In genomic region chr5:14156611-14157493, GRCh38 we compare ENCODE assay signal across 1 cellular context.
TF ChIP-seq lines count a peak whose summit lies in the region.

No MANE protein-coding gene starts in this region.

TF ChIP-seq in GM23338, 12 proteins besides CTCF, POLR2A, EP300 and RAD21 (continued from another document):
- TF ChIP-seq, protein P1, sequence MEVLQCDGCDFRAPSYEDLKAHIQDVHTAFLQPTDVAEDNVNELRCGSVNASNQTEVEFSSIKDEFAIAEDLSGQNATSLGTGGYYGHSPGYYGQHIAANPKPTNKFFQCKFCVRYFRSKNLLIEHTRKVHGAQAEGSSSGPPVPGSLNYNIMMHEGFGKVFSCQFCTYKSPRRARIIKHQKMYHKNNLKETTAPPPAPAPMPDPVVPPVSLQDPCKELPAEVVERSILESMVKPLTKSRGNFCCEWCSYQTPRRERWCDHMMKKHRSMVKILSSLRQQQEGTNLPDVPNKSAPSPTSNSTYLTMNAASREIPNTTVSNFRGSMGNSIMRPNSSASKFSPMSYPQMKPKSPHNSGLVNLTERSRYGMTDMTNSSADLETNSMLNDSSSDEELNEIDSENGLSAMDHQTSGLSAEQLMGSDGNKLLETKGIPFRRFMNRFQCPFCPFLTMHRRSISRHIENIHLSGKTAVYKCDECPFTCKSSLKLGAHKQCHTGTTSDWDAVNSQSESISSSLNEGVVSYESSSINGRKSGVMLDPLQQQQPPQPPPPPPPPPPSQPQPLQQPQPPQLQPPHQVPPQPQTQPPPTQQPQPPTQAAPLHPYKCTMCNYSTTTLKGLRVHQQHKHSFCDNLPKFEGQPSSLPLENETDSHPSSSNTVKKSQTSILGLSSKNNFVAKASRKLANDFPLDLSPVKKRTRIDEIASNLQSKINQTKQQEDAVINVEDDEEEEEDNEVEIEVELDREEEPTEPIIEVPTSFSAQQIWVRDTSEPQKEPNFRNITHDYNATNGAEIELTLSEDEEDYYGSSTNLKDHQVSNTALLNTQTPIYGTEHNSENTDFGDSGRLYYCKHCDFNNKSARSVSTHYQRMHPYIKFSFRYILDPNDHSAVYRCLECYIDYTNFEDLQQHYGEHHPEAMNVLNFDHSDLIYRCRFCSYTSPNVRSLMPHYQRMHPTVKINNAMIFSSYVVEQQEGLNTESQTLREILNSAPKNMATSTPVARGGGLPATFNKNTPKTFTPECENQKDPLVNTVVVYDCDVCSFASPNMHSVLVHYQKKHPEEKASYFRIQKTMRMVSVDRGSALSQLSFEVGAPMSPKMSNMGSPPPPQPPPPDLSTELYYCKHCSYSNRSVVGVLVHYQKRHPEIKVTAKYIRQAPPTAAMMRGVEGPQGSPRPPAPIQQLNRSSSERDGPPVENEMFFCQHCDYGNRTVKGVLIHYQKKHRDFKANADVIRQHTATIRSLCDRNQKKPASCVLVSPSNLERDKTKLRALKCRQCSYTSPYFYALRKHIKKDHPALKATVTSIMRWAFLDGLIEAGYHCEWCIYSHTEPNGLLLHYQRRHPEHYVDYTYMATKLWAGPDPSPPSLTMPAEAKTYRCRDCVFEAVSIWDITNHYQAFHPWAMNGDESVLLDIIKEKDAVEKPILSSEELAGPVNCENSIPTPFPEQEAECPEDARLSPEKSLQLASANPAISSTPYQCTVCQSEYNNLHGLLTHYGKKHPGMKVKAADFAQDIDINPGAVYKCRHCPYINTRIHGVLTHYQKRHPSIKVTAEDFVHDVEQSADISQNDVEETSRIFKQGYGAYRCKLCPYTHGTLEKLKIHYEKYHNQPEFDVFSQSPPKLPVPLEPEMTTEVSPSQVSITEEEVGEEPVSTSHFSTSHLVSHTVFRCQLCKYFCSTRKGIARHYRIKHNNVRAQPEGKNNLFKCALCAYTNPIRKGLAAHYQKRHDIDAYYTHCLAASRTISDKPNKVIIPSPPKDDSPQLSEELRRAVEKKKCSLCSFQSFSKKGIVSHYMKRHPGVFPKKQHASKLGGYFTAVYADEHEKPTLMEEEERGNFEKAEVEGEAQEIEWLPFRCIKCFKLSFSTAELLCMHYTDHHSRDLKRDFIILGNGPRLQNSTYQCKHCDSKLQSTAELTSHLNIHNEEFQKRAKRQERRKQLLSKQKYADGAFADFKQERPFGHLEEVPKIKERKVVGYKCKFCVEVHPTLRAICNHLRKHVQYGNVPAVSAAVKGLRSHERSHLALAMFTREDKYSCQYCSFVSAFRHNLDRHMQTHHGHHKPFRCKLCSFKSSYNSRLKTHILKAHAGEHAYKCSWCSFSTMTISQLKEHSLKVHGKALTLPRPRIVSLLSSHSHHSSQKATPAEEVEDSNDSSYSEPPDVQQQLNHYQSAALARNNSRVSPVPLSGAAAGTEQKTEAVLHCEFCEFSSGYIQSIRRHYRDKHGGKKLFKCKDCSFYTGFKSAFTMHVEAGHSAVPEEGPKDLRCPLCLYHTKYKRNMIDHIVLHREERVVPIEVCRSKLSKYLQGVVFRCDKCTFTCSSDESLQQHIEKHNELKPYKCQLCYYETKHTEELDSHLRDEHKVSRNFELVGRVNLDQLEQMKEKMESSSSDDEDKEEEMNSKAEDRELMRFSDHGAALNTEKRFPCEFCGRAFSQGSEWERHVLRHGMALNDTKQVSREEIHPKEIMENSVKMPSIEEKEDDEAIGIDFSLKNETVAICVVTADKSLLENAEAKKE (CRISPR knock-in tag; IDR thresholded peaks at IDR 0.05) = no peak
- TF ChIP-seq ETS1 (IDR thresholded peaks at IDR 0.05) (no peak), NANOG (IDR thresholded peaks at IDR 0.05; ENCODE audit: borderline replicate concordance) (no peak), CREB1 (CRISPR knock-in tag; IDR thresholded peaks at IDR 0.05; ENCODE audit: low read depth) (no peak), JUNB (IDR thresholded peaks at IDR 0.05; ENCODE audit: unreplicated experiment) (no peak), ZNF331 (CRISPR knock-in tag; IDR thresholded peaks at IDR 0.05; ENCODE audit: low read depth) (no peak), EZH2 (IDR thresholded peaks at IDR 0.05; ENCODE audit: low read depth, unreplicated experiment) (no peak), STAT1 (IDR thresholded peaks at IDR 0.05; ENCODE audit: unreplicated experiment) (no peak)
- TF ChIP-seq, protein P2, sequence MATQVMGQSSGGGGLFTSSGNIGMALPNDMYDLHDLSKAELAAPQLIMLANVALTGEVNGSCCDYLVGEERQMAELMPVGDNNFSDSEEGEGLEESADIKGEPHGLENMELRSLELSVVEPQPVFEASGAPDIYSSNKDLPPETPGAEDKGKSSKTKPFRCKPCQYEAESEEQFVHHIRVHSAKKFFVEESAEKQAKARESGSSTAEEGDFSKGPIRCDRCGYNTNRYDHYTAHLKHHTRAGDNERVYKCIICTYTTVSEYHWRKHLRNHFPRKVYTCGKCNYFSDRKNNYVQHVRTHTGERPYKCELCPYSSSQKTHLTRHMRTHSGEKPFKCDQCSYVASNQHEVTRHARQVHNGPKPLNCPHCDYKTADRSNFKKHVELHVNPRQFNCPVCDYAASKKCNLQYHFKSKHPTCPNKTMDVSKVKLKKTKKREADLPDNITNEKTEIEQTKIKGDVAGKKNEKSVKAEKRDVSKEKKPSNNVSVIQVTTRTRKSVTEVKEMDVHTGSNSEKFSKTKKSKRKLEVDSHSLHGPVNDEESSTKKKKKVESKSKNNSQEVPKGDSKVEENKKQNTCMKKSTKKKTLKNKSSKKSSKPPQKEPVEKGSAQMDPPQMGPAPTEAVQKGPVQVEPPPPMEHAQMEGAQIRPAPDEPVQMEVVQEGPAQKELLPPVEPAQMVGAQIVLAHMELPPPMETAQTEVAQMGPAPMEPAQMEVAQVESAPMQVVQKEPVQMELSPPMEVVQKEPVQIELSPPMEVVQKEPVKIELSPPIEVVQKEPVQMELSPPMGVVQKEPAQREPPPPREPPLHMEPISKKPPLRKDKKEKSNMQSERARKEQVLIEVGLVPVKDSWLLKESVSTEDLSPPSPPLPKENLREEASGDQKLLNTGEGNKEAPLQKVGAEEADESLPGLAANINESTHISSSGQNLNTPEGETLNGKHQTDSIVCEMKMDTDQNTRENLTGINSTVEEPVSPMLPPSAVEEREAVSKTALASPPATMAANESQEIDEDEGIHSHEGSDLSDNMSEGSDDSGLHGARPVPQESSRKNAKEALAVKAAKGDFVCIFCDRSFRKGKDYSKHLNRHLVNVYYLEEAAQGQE (IDR thresholded peaks at IDR 0.05; ENCODE audit: unreplicated experiment) = no peak
